ENCODE assay signal across 8 cellular contexts in the genomic region with DNA sequence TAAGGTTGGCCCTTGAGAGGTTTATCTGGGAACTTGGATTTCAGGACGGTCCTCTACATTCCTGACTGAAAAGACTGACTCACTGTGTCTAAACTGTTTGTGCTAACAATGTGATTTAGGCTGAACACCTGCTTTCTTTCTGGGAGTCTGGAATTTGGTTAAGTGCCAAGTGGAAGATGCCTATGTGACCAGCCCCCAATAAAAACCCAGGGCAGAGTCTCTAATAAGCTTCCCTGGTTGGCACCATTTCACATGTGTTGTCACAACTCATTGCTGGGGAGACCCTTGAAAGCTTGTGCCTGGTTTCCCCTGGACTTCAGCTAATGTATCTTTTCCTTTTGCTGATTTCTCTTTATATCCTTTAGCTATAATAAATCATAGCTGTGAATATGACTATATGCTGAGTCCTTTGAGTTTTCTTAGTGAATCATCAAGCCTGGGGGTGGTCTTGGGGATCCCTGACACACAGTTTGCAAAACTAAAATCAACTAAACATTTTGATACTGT. TPM values are rescaled to one million over a fixed set of nuclear protein-coding genes. Genes with fewer than 3 reads are reported as not detected.
DNase-seq lines count a peak whose midpoint lies in the region; ATAC-seq, FAIRE-seq and TF ChIP-seq lines count a peak whose summit lies in the region.

No MANE protein-coding gene starts in this region.

- dilution Hi-C loops in keratinocyte (cut with MboI; ENCODE audit: extremely low pct_ligation_motif_present, low sequenced_read_pairs): no loop called here

- H3K9me1 ChIP-seq in keratinocyte (ENCODE audit: control insufficient read depth, extremely low read depth, insufficient read depth, low read length): no peaks in the 10 kb centered on the region

- H2AFZ ChIP-seq in keratinocyte (ENCODE audit: control insufficient read depth, low read length): no peak overlapping the region

- FAIRE-seq in HTR-8/SVneo (lab: Jason Lieb, UNC) (peak; percentile 70), keratinocyte (lab: Jason Lieb, UNC) (peak; percentile 56), GM19239 (lab: Jason Lieb, UNC) (no peak)

- H3K9me3 ChIP-seq in keratinocyte (ENCODE audit: control insufficient read depth, low read depth, low read length): no peaks in the 10 kb centered on the region

- peak overlapping the region; percentile 45 for H3K27ac ChIP-seq in keratinocyte (ENCODE audit: control insufficient read depth, insufficient read depth, low read length)

- no peaks in the 10 kb centered on the region for H4K20me1 ChIP-seq in keratinocyte (ENCODE audit: control insufficient read depth, extremely low read depth, insufficient read depth, low read length)

- peak overlapping the region; percentile 39 for H3K4me2 ChIP-seq in keratinocyte (ENCODE audit: control insufficient read depth, extremely low read depth, insufficient read depth, low read depth, low read length)

- no peaks in the 10 kb centered on the region for H3K79me2 ChIP-seq in keratinocyte (ENCODE audit: control insufficient read depth, insufficient read depth, low read length)

- no peak overlapping the region for H3K4me3 ChIP-seq in keratinocyte (ENCODE audit: control insufficient read depth in 2 of 3, extremely low read depth in 1 of 3, insufficient read depth in 2 of 3, low read depth in 1 of 3, low read length in 3 of 3)

- DNase-seq in COLO668 (lab: John Stamatoyannopoulos, UW; ENCODE audit: unreplicated experiment) (peak; percentile 4), HTR-8/SVneo (ENCODE audit: insufficient read length, low spot score) (peak; percentile 36), SW 1271 (lab: John Stamatoyannopoulos, UW) (peak; percentile 14 to 31), keratinocyte (ENCODE audit: low read depth, low spot score) (no peak), GM19239 (ENCODE audit: insufficient read length, low spot score) (no peak)

- H3K9ac ChIP-seq in keratinocyte (ENCODE audit: control insufficient read depth, extremely low read depth, insufficient read depth, low read length): no peak overlapping the region

- H3K36me3 ChIP-seq in keratinocyte (ENCODE audit: control insufficient read depth in 2 of 2, extremely low read depth in 1 of 2, insufficient read depth in 2 of 2, low read length in 2 of 2): no peaks in the 10 kb centered on the region

- H3K27me3 ChIP-seq in keratinocyte (ENCODE audit: control insufficient read depth, extremely low read depth, insufficient read depth, low read length): no peaks in the 10 kb centered on the region

- ATAC-seq in HG02870 (IDR thresholded peaks at IDR 0.05; ENCODE audit: unreplicated experiment) (no peak), HG03378 (IDR thresholded peaks at IDR 0.05; ENCODE audit: unreplicated experiment) (no peak), HG03565 (IDR thresholded peaks at IDR 0.05; ENCODE audit: unreplicated experiment) (no peak)

- no peak for TF ChIP-seq CTCF in keratinocyte (optimal IDR thresholded peaks at IDR 0.05 in 1 of 3, IDR thresholded peaks at IDR 0.05 in 1 of 3, conservative IDR thresholded peaks at IDR 0.05 in 1 of 3; ENCODE audit: extremely low read depth in 1 of 3, insufficient read depth in 2 of 3, low read length in 3 of 3)

- H3K4me1 ChIP-seq in keratinocyte (ENCODE audit: control insufficient read depth, extremely low read depth, insufficient read depth, low read length): peaks cover 7% of the 10 kb centered on the region

RNA-seq across cellular contexts. Expression of a gene that starts 55.1 kb away (rescaled TPM):
- not detected in 3 replicates for polyA plus RNA-seq in keratinocyte
- polyA plus RNA-seq in keratinocyte (2011; ENCODE audit: low read depth): not detected
- polyA plus RNA-seq in keratinocyte (2011; cell fraction: cytosol; rRNA removed): not detected in 2 replicates
- not detected in 2 replicates for polyA plus RNA-seq in keratinocyte (2011; cell fraction: nucleus; rRNA removed)
- polyA plus RNA-seq in keratinocyte (2012; ENCODE audit: low replicate concordance): 0.06 TPM in 1 of 2 replicates, not detected in the other
- polyA minus RNA-seq in keratinocyte: 0.06 TPM in 1 of 3 replicates, not detected in the others
- not detected for polyA minus RNA-seq in keratinocyte (2011; cell fraction: cytosol; rRNA and poly(A)+ RNA removed)
- not detected in 2 replicates for polyA minus RNA-seq in keratinocyte (2011; cell fraction: nucleus; rRNA and poly(A)+ RNA removed)

Comparison
In these comparisons a context has a peak if more than half of its experiments do, and no peak if none do; other contexts are left out.
1. DNase-seq: peak in COLO668 (single experiment), HTR-8/SVneo (single experiment) and SW 1271 (2 of 2); none in keratinocyte (single experiment) and GM19239 (single experiment).